ENCODE assay signal across 15 cellular contexts in genomic region chr12:108612788-108613282, GRCh38. TPM values are rescaled to one million over a fixed set of nuclear protein-coding genes. Genes with fewer than 3 reads are reported as not detected.
DNase-seq lines count a peak whose midpoint lies in the region; ATAC-seq and TF ChIP-seq lines count a peak whose summit lies in the region.
"Had no signal": no experiment of that assay in that cellular context is flagged by ENCODE, and none has a peak within 500 bp of the region (broad histone marks: within the 10 kb centered on the region; RNA-seq: fewer than 3 reads in every experiment).

No MANE protein-coding gene starts in this region.

- H3K4me3 ChIP-seq in mammary epithelial cell (replicated peaks in 1 of 3; ENCODE audit: insufficient read depth in 1 of 3, low read depth in 2 of 3, low read length in 3 of 3) (no peak overlapping the region), neural progenitor cell (no peak overlapping the region)
- H3K4me3 ChIP-seq: SK-N-MC had no signal

- TF ChIP-seq CTCF in mammary epithelial cell (conservative IDR thresholded peaks at IDR 0.05 in 1 of 2, IDR thresholded peaks at IDR 0.05 in 1 of 2; ENCODE audit: extremely low read depth in 1 of 2, insufficient read depth in 1 of 2, low read depth in 1 of 2, low read length in 2 of 2) (no peak), neural progenitor cell (IDR thresholded peaks at IDR 0.05) (no peak)

- no peaks in the 10 kb centered on the region for H3F3A ChIP-seq in neural progenitor cell (ENCODE audit: low read depth)

- H3K4me1 ChIP-seq in mammary epithelial cell (ENCODE audit: insufficient read depth, low read length) = peaks cover 16% of the 10 kb centered on the region
- H3K4me1 ChIP-seq in neural progenitor cell = no peaks in the 10 kb centered on the region

- H3K9ac ChIP-seq in mammary epithelial cell (ENCODE audit: insufficient read depth, low read length) = no peak overlapping the region
- H3K9ac ChIP-seq in neural progenitor cell = no peak overlapping the region

- intact Hi-C loops in mammary epithelial cell (cut with micrococcal nuclease) = no loop called here

- H3K27me3 ChIP-seq in mammary epithelial cell (ENCODE audit: insufficient read depth, low read length) (no peaks in the 10 kb centered on the region), neural progenitor cell (no peaks in the 10 kb centered on the region)

- H4K20me1 ChIP-seq in mammary epithelial cell (ENCODE audit: insufficient read depth, low read length) (no peaks in the 10 kb centered on the region), neural progenitor cell (ENCODE audit: low read depth) (no peaks in the 10 kb centered on the region)

- BruUV-seq in mammary epithelial cell (replicated peaks; lab: Mats Ljungman, UMichigan) = no TSS peak

- H3K9me3 Mint-ChIP-seq in neural progenitor cell = no peaks in the 10 kb centered on the region
- H3K9me3 Mint-ChIP-seq in activated naive CD4-positive, alpha-beta T cell treated with anti-CD3 and anti-CD28 coated beads, Interleukin-2, amount 50 U/mL, for 72 hours = peaks cover 0 to 6% of the 10 kb centered on the region in 2 donors

- H3K4me2 ChIP-seq in mammary epithelial cell (ENCODE audit: insufficient read depth, low read depth, low read length) (no peak overlapping the region), neural progenitor cell (no peak overlapping the region)

- H3K4me3 Mint-ChIP-seq in neural progenitor cell = peak overlapping the region; percentile 24
- H3K4me3 Mint-ChIP-seq: CD8-positive, alpha-beta T cell had no signal

- no peak for ATAC-seq in activated naive CD4-positive, alpha-beta T cell treated with anti-CD3 and anti-CD28 coated beads, Interleukin-2, amount 50 U/mL, for 72 hours
- ATAC-seq: sciatic nerve had no signal

- H3K36me3 Mint-ChIP-seq in neural progenitor cell = no peaks in the 10 kb centered on the region
- H3K36me3 Mint-ChIP-seq in activated naive CD4-positive, alpha-beta T cell treated with anti-CD3 and anti-CD28 coated beads, Interleukin-2, amount 50 U/mL, for 72 hours = peaks cover 9 to 29% of the 10 kb centered on the region in 2 donors

- peaks cover 21% of the 10 kb centered on the region for H3K27me3 Mint-ChIP-seq in neural progenitor cell (ENCODE audit: insufficient read depth, low read depth)

- no peaks in the 10 kb centered on the region for H3K36me3 ChIP-seq in mammary epithelial cell (ENCODE audit: insufficient read depth, low read length)
- no peaks in the 10 kb centered on the region for H3K36me3 ChIP-seq in neural progenitor cell

- 81% methylated on average over 8 of the region's 8 CpGs for WGBS in mammary epithelial cell (ENCODE audit: low coverage, missing lambda C conversion rate)

- peak overlapping the region; percentile 72 for H3K27ac Mint-ChIP-seq in neural progenitor cell
- no peak overlapping the region for H3K27ac Mint-ChIP-seq in activated naive CD4-positive, alpha-beta T cell treated with anti-CD3 and anti-CD28 coated beads, Interleukin-2, amount 50 U/mL, for 72 hours
- H3K27ac Mint-ChIP-seq: CD8-positive, alpha-beta T cell had no signal

- DNase-seq in NCI-H146 (lab: John Stamatoyannopoulos, UW) (peak; percentile 42), NCI-H146 treated with DMSO at 0.1 percent for 48 hours (lab: John Stamatoyannopoulos, UW; ENCODE audit: unreplicated experiment) (no peak), M059J (ENCODE audit: low read depth) (peak; percentile 31), mammary epithelial cell (peak; percentile 37), neural progenitor cell (ENCODE audit: low spot score) (peak; percentile 48), superior temporal gyrus (ENCODE audit: extremely low spot score) (no peak), GM19238 (ENCODE audit: insufficient read length, low spot score) (no peak)
- DNase-seq in activated naive CD4-positive, alpha-beta T cell treated with anti-CD3 and anti-CD28 coated beads, Interleukin-2, amount 50 U/mL, for 72 hours (ENCODE audit: low spot score in 2 of 2) = no peak
- DNase-seq: activated effector memory CD4-positive, alpha-beta T cell treated with Interleukin-2 at 50 U/mL for 16 hours; NCI-H1930; stimulated activated naive B cell treated with anti-CD40 and anti-IgM and Interleukin-4, amounts not matched to agents 10 μg/mL and 1 μg/mL and 100 μg/mL, for 72 hours had no signal

- dilution Hi-C loops in mammary epithelial cell (cut with HindIII; ENCODE audit: low sequenced_read_pairs) = no loop called here

- no peaks in the 10 kb centered on the region for H3K79me2 ChIP-seq in mammary epithelial cell (ENCODE audit: insufficient read depth, low read length)
- no peaks in the 10 kb centered on the region for H3K79me2 ChIP-seq in neural progenitor cell (ENCODE audit: low read depth)

- H3K27ac ChIP-seq in mammary epithelial cell (ENCODE audit: insufficient read depth, low read depth, low read length) (no peak overlapping the region), neural progenitor cell (no peak overlapping the region)
- H3K27ac ChIP-seq: SK-N-MC had no signal

- CTCF ChIA-PET in mammary epithelial cell (lab: Charles Lee; ENCODE audit: low non-redundant PET) = no interaction called here

- peaks cover 3% of the 10 kb centered on the region for H3K4me1 Mint-ChIP-seq in neural progenitor cell

- H2AFZ ChIP-seq in mammary epithelial cell (ENCODE audit: low read depth, low read length) (no peak overlapping the region), neural progenitor cell (replicated peaks) (no peak overlapping the region)

- H3K9me3 ChIP-seq in mammary epithelial cell (replicated peaks; ENCODE audit: insufficient read depth, low read length) (peaks cover 5% of the 10 kb centered on the region), neural progenitor cell (ENCODE audit: low read depth) (no peaks in the 10 kb centered on the region)

- in situ Hi-C loops in mammary epithelial cell (cut with MboI; ENCODE audit: low sequenced_read_pairs in 2 of 2) = no loop called here

RNA-seq across cellular contexts. Expression of gene TMEM119, which starts 15.0 kb away (rescaled TPM):
- total RNA-seq in M059J (2014; rRNA removed; shearing (Covaris generic)) = 0.05 TPM in 1 of 2 replicates, not detected in the other
- 1 to 10 TPM in 1 of 2 donors, not detected in 1; 1.0 TPM for total RNA-seq in mammary epithelial cell
- not detected for polyA plus RNA-seq in mammary epithelial cell
- polyA minus RNA-seq in mammary epithelial cell = not detected
- total RNA-seq in neural progenitor cell (ENCODE audit: low replicate concordance) = 0.97 and 2.0 TPM in 2 replicates
- total RNA-seq in activated naive CD4-positive, alpha-beta T cell treated with anti-CD3 and anti-CD28 coated beads, Interleukin-2, amount 50 U/mL, for 72 hours = under 1 TPM in 1 of 2 donors, not detected in 1; 0.09 TPM
- total RNA-seq: A673 had no signal

RNA-seq across cellular contexts. Expression of gene SELPLG, which starts 20.9 kb away (rescaled TPM):
- total RNA-seq in M059J (2014; rRNA removed; shearing (Covaris generic)) = 0.42 and 0.79 TPM in 2 replicates
- total RNA-seq in mammary epithelial cell (under 1 TPM; 0.47 to 0.50 TPM), neural progenitor cell (ENCODE audit: low replicate concordance) (not detected in 2 replicates)
- polyA plus RNA-seq in mammary epithelial cell = 0.63 TPM
- polyA minus RNA-seq in mammary epithelial cell = not detected
- 10 to 100 TPM; 30.0 to 35.9 TPM for total RNA-seq in activated naive CD4-positive, alpha-beta T cell treated with anti-CD3 and anti-CD28 coated beads, Interleukin-2, amount 50 U/mL, for 72 hours

RNA-seq across cellular contexts. Expression of gene ISCU, which starts 50.4 kb away (rescaled TPM):
- 90.9 and 102 TPM in 2 replicates for total RNA-seq in M059J (2014; rRNA removed; shearing (Covaris generic))
- 10 to 100 TPM; 55.3 to 77.6 TPM for total RNA-seq in mammary epithelial cell
- polyA plus RNA-seq in mammary epithelial cell = 79.1 TPM
- 64.0 TPM for polyA minus RNA-seq in mammary epithelial cell
- 78.9 TPM in 2 replicates for total RNA-seq in neural progenitor cell (ENCODE audit: low replicate concordance)
- 100 to 1,000 TPM in 1 of 2 donors, 10 to 100 TPM in 1; 53.6 to 158 TPM for total RNA-seq in activated naive CD4-positive, alpha-beta T cell treated with anti-CD3 and anti-CD28 coated beads, Interleukin-2, amount 50 U/mL, for 72 hours

RNA-seq across cellular contexts. Expression of gene SART3, which starts 51.9 kb away (rescaled TPM):
- total RNA-seq in M059J (2014; rRNA removed; shearing (Covaris generic)) = 38.8 and 39.8 TPM in 2 replicates
- total RNA-seq in mammary epithelial cell = 10 to 100 TPM; 34.7 to 60.7 TPM
- 14.9 TPM for polyA plus RNA-seq in mammary epithelial cell
- polyA minus RNA-seq in mammary epithelial cell = 61.0 TPM
- 79.0 and 116 TPM in 2 replicates for total RNA-seq in neural progenitor cell (ENCODE audit: low replicate concordance)
- 100 to 1,000 TPM in 1 of 2 donors, 10 to 100 TPM in 1; 89.0 to 105 TPM for total RNA-seq in activated naive CD4-positive, alpha-beta T cell treated with anti-CD3 and anti-CD28 coated beads, Interleukin-2, amount 50 U/mL, for 72 hours

Comparison
In these comparisons a context has a peak if more than half of its experiments do, and no peak if none do; other contexts are left out.
1. DNase-seq: peak in NCI-H146 (single experiment), M059J (single experiment), mammary epithelial cell (single experiment) and neural progenitor cell (single experiment); none in NCI-H146 treated with DMSO at 0.1 percent for 48 hours (single experiment), superior temporal gyrus (single experiment), activated naive CD4-positive, alpha-beta T cell treated with anti-CD3 and anti-CD28 coated beads, Interleukin-2, amount 50 U/mL, for 72 hours (0 of 2) and GM19238 (single experiment).
2. RNA of gene SELPLG, which starts 20.9 kb away (total RNA-seq): 30.0 to 35.9 TPM in activated naive CD4-positive, alpha-beta T cell treated with anti-CD3 and anti-CD28 coated beads, Interleukin-2, amount 50 U/mL, for 72 hours; 0.42 to 0.79 TPM in M059J, 0.47 to 0.50 TPM in mammary epithelial cell and not detected in neural progenitor cell; every median in the first group is over 10 times any median in the second.